ENCODE assay signal across 22 cellular contexts in genomic region chr20:13412806-13413445, GRCh38.
A peak's percentile ranks its signal among the peaks of the same experiment; 100 is the strongest.
DNase-seq lines count a peak whose midpoint lies in the region; ATAC-seq, FAIRE-seq and TF ChIP-seq lines count a peak whose summit lies in the region.
"Had no signal": no experiment of that assay in that cellular context is flagged by ENCODE, and none has a peak within 500 bp of the region (broad histone marks: within the 10 kb centered on the region; RNA-seq: fewer than 3 reads in every experiment).

No MANE protein-coding gene starts in this region.

- no peaks in the 10 kb centered on the region for H3K27me3 ChIP-seq in thyroid gland
- H3K27me3 ChIP-seq in hepatocyte = no peaks in the 10 kb centered on the region
- H3K27me3 ChIP-seq: cardiac muscle cell, tibial nerve had no signal

- H3K4me1 ChIP-seq in thyroid gland (peaks cover 0 to 8% of the 10 kb centered on the region in 2 donors), hepatocyte (ENCODE audit: insufficient read depth) (peaks cover 6% of the 10 kb centered on the region)
- H3K4me1 ChIP-seq: tibial nerve had no signal

- FAIRE-seq in HTR-8/SVneo (lab: Jason Lieb, UNC) = peak; percentile 4

- no peak overlapping the region for H3K4me3 Mint-ChIP-seq in natural killer cell
- H3K4me3 Mint-ChIP-seq: activated naive CD4-positive, alpha-beta T cell treated with anti-CD3 and anti-CD28 coated beads for 36 hours; CD4-positive, alpha-beta T cell; memory B cell had no signal

- no peak for TF ChIP-seq POLR2A in thyroid gland (IDR thresholded peaks at IDR 0.05)

- H4K20me1 ChIP-seq in hepatocyte (ENCODE audit: insufficient read depth, poor library complexity, severe bottlenecking) = no peaks in the 10 kb centered on the region

- H3K9me3 Mint-ChIP-seq in natural killer cell = peaks cover 2 to 3% of the 10 kb centered on the region in 2 donors
- H3K9me3 Mint-ChIP-seq: activated naive CD4-positive, alpha-beta T cell treated with anti-CD3 and anti-CD28 coated beads for 36 hours; CD4-positive, alpha-beta T cell; memory B cell had no signal

- H3K36me3 ChIP-seq in thyroid gland = no peaks in the 10 kb centered on the region
- H3K36me3 ChIP-seq in hepatocyte (replicated peaks; ENCODE audit: insufficient read depth, low read depth) = no peaks in the 10 kb centered on the region
- H3K36me3 ChIP-seq: cardiac muscle cell had no signal

- H3K27me3 Mint-ChIP-seq in natural killer cell (ENCODE audit: low read depth in 2 of 2) = no peaks in the 10 kb centered on the region
- H3K27me3 Mint-ChIP-seq: CD4-positive, alpha-beta T cell; memory B cell had no signal

- 71 to 74% methylated on average over 3 of the region's 3 CpGs for WGBS in thyroid gland, 2 donors
- 63% methylated on average over 3 of the region's 3 CpGs for WGBS in hepatocyte (ENCODE audit: low lambda C conversion rate, missing lambda C conversion rate)

- H3K79me2 ChIP-seq in hepatocyte = no peaks in the 10 kb centered on the region

- no peaks in the 10 kb centered on the region for H3K4me1 Mint-ChIP-seq in natural killer cell
- H3K4me1 Mint-ChIP-seq: memory B cell had no signal

- H3K36me3 Mint-ChIP-seq in natural killer cell = peaks cover 13% of the 10 kb centered on the region

- H3K9me3 ChIP-seq in thyroid gland (no peaks in the 10 kb centered on the region), hepatocyte (ENCODE audit: low read depth) (no peaks in the 10 kb centered on the region)
- H3K9me3 ChIP-seq: tibial nerve had no signal

- no peak overlapping the region for H3K4me2 ChIP-seq in hepatocyte

- TF ChIP-seq CTCF in fibroblast of mammary gland (conservative IDR thresholded peaks at IDR 0.05; ENCODE audit: control insufficient read depth, insufficient read depth, low read depth, low read length) = no peak
- TF ChIP-seq CTCF in thyroid gland (IDR thresholded peaks at IDR 0.05) = no peak
- TF ChIP-seq CTCF in hepatocyte (IDR thresholded peaks at IDR 0.05; ENCODE audit: poor library complexity) = no peak
- no peak for TF ChIP-seq CTCF in natural killer cell (IDR thresholded peaks at IDR 0.05)

- no peak for ATAC-seq in GM19023 (IDR thresholded peaks at IDR 0.05; ENCODE audit: unreplicated experiment)
- no peak for ATAC-seq in natural killer cell

- no peak overlapping the region for H3K4me3 ChIP-seq in fibroblast of mammary gland (ENCODE audit: control insufficient read depth, low read depth, low read length)
- no peak overlapping the region for H3K4me3 ChIP-seq in thyroid gland (replicated peaks in 1 of 3)
- H3K4me3 ChIP-seq in hepatocyte = no peak overlapping the region
- H3K4me3 ChIP-seq: cardiac muscle cell, tibial nerve had no signal

- intact Hi-C loops in thyroid gland (cut with DNase I) = no loop called here
- intact Hi-C loops in natural killer cell (cut with micrococcal nuclease) = no loop called here

- no peaks in the 10 kb centered on the region for H3K9me2 ChIP-seq in hepatocyte (replicated peaks; ENCODE audit: insufficient read depth)

- H3K27ac Mint-ChIP-seq in natural killer cell = no peak overlapping the region
- H3K27ac Mint-ChIP-seq: activated naive CD4-positive, alpha-beta T cell treated with anti-CD3 and anti-CD28 coated beads for 36 hours; CD4-positive, alpha-beta T cell; memory B cell had no signal

- H3K27ac ChIP-seq in thyroid gland = no peak overlapping the region
- H3K27ac ChIP-seq in hepatocyte = no peak overlapping the region
- H3K27ac ChIP-seq: cardiac muscle cell, tibial nerve had no signal

- no peak overlapping the region for H2AFZ ChIP-seq in hepatocyte

- DNase-seq in HTR-8/SVneo (ENCODE audit: insufficient read length, low spot score) (no peak), RPMI7951 (ENCODE audit: low read depth) (peak; percentile 24), fibroblast of mammary gland (ENCODE audit: low read depth) (peak; percentile 22), thyroid gland (peak; percentile 7 to 46), hepatocyte (ENCODE audit: low spot score) (no peak), natural killer cell (no peak)
- DNase-seq: activated CD4-positive, alpha-beta T cell treated with anti-CD3 and anti-CD28 coated beads, Interleukin-2, amount 50 U/mL, for 1 hour; activated naive CD4-positive, alpha-beta T cell treated with anti-CD3 and anti-CD28 coated beads for 36 hours; amniotic stem cell; CD4-positive, alpha-beta T cell; cortex of kidney; DMS 273 treated with DMSO at 0.1 percent for 48 hours; KG1; MV-4-11; NCI-H1694; Right ventricle myocardium superior; stimulated activated CD4-positive, alpha-beta T cell treated with anti-CD3 and anti-CD28 coated beads, Interleukin-12 subunit alpha, Interleukin-12 subunit beta, amount 100 ng/mL, for 4 hours; stimulated activated naive CD4-positive, alpha-beta T cell treated with Interleukin-2 at 50 U/mL for 16 hours had no signal

Comparison
In these comparisons a context has a peak if more than half of its experiments do, and no peak if none do; other contexts are left out.
1. DNase-seq: peak in RPMI7951 (single experiment), fibroblast of mammary gland (single experiment) and thyroid gland (2 of 2); none in HTR-8/SVneo (single experiment), hepatocyte (single experiment) and natural killer cell (single experiment).